ENCODE assay signal across 21 cellular contexts in genomic region chr2:31227711-31228125, GRCh38. TPM values are rescaled to one million over a fixed set of nuclear protein-coding genes. Genes with fewer than 3 reads are reported as not detected.
A peak's percentile ranks its signal among the peaks of the same experiment; 100 is the strongest.
DNase-seq lines count a peak whose midpoint lies in the region; ATAC-seq, FAIRE-seq and TF ChIP-seq lines count a peak whose summit lies in the region.
"Had no signal": no experiment of that assay in that cellular context is flagged by ENCODE, and none has a peak within 500 bp of the region (broad histone marks: within the 10 kb centered on the region; RNA-seq: fewer than 3 reads in every experiment).

No MANE protein-coding gene starts in this region.

- H3K4me3 ChIP-seq in RWPE2 (ENCODE audit: severe bottlenecking) (no peak overlapping the region), right atrium auricular region (no peak overlapping the region), vagina (no peak overlapping the region), small intestine (ENCODE audit: low read depth in 1 of 2, low read length in 2 of 2) (no peak overlapping the region)
- H3K4me3 ChIP-seq: cardiac muscle cell, neural progenitor cell, SK-N-MC, transverse colon had no signal

- H3K36me3 ChIP-seq in RWPE2 (ENCODE audit: low read depth) (no peaks in the 10 kb centered on the region), right atrium auricular region (no peaks in the 10 kb centered on the region), vagina (no peaks in the 10 kb centered on the region), small intestine (ENCODE audit: control insufficient read depth in 2 of 2, insufficient read depth in 2 of 2, low read length in 2 of 2) (no peaks in the 10 kb centered on the region)
- H3K36me3 ChIP-seq: cardiac muscle cell, neural progenitor cell, transverse colon had no signal

- FAIRE-seq in small intestine (lab: Jason Lieb, UNC): no peak
- FAIRE-seq: frontal cortex, G401.6 had no signal

- H3K4me1 ChIP-seq in RWPE2 (ENCODE audit: insufficient read depth, poor library complexity, severe bottlenecking) (peaks cover 5% of the 10 kb centered on the region), right atrium auricular region (no peaks in the 10 kb centered on the region), vagina (peaks cover 8% of the 10 kb centered on the region), small intestine (ENCODE audit: control insufficient read depth in 2 of 2, insufficient read depth in 1 of 2, low read depth in 1 of 2, low read length in 1 of 2) (no peaks in the 10 kb centered on the region)
- H3K4me1 ChIP-seq: neural progenitor cell, transverse colon had no signal

- no peaks in the 10 kb centered on the region for H3K36me3 Mint-ChIP-seq in activated naive CD4-positive, alpha-beta T cell treated with anti-CD3 and anti-CD28 coated beads, Interleukin-2, amount 10 ng/mL, durations not matched to agents 7 days and 5 days
- H3K36me3 Mint-ChIP-seq: neural progenitor cell had no signal

- no peak for TF ChIP-seq POLR2A in vagina (IDR thresholded peaks at IDR 0.05)

- H3K27ac ChIP-seq in RWPE2 (ENCODE audit: poor library complexity, severe bottlenecking): no peak overlapping the region
- peak overlapping the region in 1 of 2 donors; percentile 10 for H3K27ac ChIP-seq in right atrium auricular region
- H3K27ac ChIP-seq in vagina: no peak overlapping the region
- no peak overlapping the region for H3K27ac ChIP-seq in small intestine (ENCODE audit: low read depth in 1 of 2, low read length in 1 of 2)
- H3K27ac ChIP-seq: cardiac muscle cell, neural progenitor cell, SK-N-MC, transverse colon had no signal

- H3K27me3 Mint-ChIP-seq in stimulated activated naive CD8-positive, alpha-beta T cell treated with anti-CD3 and anti-CD28 coated beads, Interleukin-15, amount 100 ng/mL, for 72 hours: peaks cover 41% of the 10 kb centered on the region
- peaks cover 12% of the 10 kb centered on the region for H3K27me3 Mint-ChIP-seq in activated naive CD4-positive, alpha-beta T cell treated with anti-CD3 and anti-CD28 coated beads, Interleukin-2, amount 10 ng/mL, durations not matched to agents 7 days and 5 days

- no peak for DNase-seq in stimulated activated naive CD8-positive, alpha-beta T cell treated with anti-CD3 and anti-CD28 coated beads, Interleukin-15, Interleukin-2, amounts not matched to agents 100 U/mL and 50 U/mL, for 24 hours
- no peak for DNase-seq in stimulated activated naive CD8-positive, alpha-beta T cell treated with anti-CD3 and anti-CD28 coated beads, Interleukin-15, amount 100 ng/mL, for 72 hours
- DNase-seq in RWPE2 (ENCODE audit: low spot score): no peak
- DNase-seq in right atrium auricular region (ENCODE audit: low spot score): peak; percentile 40
- peak; percentile 56 to 79 for DNase-seq in vagina (ENCODE audit: extremely low spot score in 2 of 2)
- no peak for DNase-seq in activated CD4-positive, alpha-beta T cell treated with anti-CD3 and anti-CD28 coated beads for 1 hour
- no peak for DNase-seq in activated naive CD4-positive, alpha-beta T cell treated with anti-CD3 and anti-CD28 coated beads, Interleukin-2, amount 10 ng/mL, durations not matched to agents 7 days and 5 days
- no peak for DNase-seq in small intestine
- DNase-seq: activated T-cell treated with anti-CD3 and anti-CD28 coated beads, Interleukin-2, amount 50 U/mL, for 4 hours; effector CD8-positive, alpha-beta T cell; HCEC 1CT; NCI-H146; NCI-H510A; stimulated activated CD4-positive, alpha-beta T cell treated with anti-CD3 and anti-CD28 coated beads, Interleukin-2, amount 100 ng/mL, for 48 hours; stimulated activated CD8-positive, alpha-beta memory T cell treated with anti-CD3 and anti-CD28 coated beads, Interleukin-4, amount 100 ng/mL, for 48 hours; transverse colon had no signal

- CTCF ChIA-PET in activated naive CD4-positive, alpha-beta T cell treated with anti-CD3 and anti-CD28 coated beads, Interleukin-2, amount 10 ng/mL, durations not matched to agents 7 days and 5 days (lab: Charles Lee): no interaction called here

- H3K27me3 ChIP-seq in RWPE2 (ENCODE audit: insufficient read depth, poor library complexity, severe bottlenecking) (no peaks in the 10 kb centered on the region), right atrium auricular region (no peaks in the 10 kb centered on the region), vagina (no peaks in the 10 kb centered on the region), small intestine (ENCODE audit: control insufficient read depth in 2 of 2, insufficient read depth in 2 of 2, low read length in 2 of 2) (no peaks in the 10 kb centered on the region)
- H3K27me3 ChIP-seq: cardiac muscle cell, neural progenitor cell had no signal

- no peak overlapping the region for H3K27ac Mint-ChIP-seq in stimulated activated naive CD8-positive, alpha-beta T cell treated with anti-CD3 and anti-CD28 coated beads, Interleukin-15, amount 100 ng/mL, for 72 hours
- no peak overlapping the region for H3K27ac Mint-ChIP-seq in activated naive CD4-positive, alpha-beta T cell treated with anti-CD3 and anti-CD28 coated beads, Interleukin-2, amount 10 ng/mL, durations not matched to agents 7 days and 5 days
- H3K27ac Mint-ChIP-seq: neural progenitor cell had no signal

- no peak overlapping the region for H3K4me3 Mint-ChIP-seq in stimulated activated naive CD8-positive, alpha-beta T cell treated with anti-CD3 and anti-CD28 coated beads, Interleukin-15, amount 100 ng/mL, for 72 hours
- no peak overlapping the region for H3K4me3 Mint-ChIP-seq in activated naive CD4-positive, alpha-beta T cell treated with anti-CD3 and anti-CD28 coated beads, Interleukin-2, amount 10 ng/mL, durations not matched to agents 7 days and 5 days
- H3K4me3 Mint-ChIP-seq: activated T-cell treated with anti-CD3 and anti-CD28 coated beads, Interleukin-2, amount 50 U/mL, for 4 hours; neural progenitor cell had no signal

- H3K9me3 Mint-ChIP-seq in stimulated activated naive CD8-positive, alpha-beta T cell treated with anti-CD3 and anti-CD28 coated beads, Interleukin-15, amount 100 ng/mL, for 72 hours: no peaks in the 10 kb centered on the region
- H3K9me3 Mint-ChIP-seq in activated naive CD4-positive, alpha-beta T cell treated with anti-CD3 and anti-CD28 coated beads, Interleukin-2, amount 10 ng/mL, durations not matched to agents 7 days and 5 days: no peaks in the 10 kb centered on the region
- H3K9me3 Mint-ChIP-seq: activated T-cell treated with anti-CD3 and anti-CD28 coated beads, Interleukin-2, amount 50 U/mL, for 4 hours; neural progenitor cell had no signal

- TF ChIP-seq CTCF in RWPE2 (IDR thresholded peaks at IDR 0.05; ENCODE audit: poor library complexity, severe bottlenecking): no peak
- no peak for TF ChIP-seq CTCF in right atrium auricular region (IDR thresholded peaks at IDR 0.05)
- TF ChIP-seq CTCF in vagina (IDR thresholded peaks at IDR 0.05): no peak

- peak; percentile 14 for ATAC-seq in stimulated activated naive CD8-positive, alpha-beta T cell treated with anti-CD3 and anti-CD28 coated beads, Interleukin-15, Interleukin-2, amounts not matched to agents 100 U/mL and 50 U/mL, for 24 hours
- ATAC-seq in stimulated activated naive CD8-positive, alpha-beta T cell treated with anti-CD3 and anti-CD28 coated beads, Interleukin-15, amount 100 ng/mL, for 72 hours: no peak
- ATAC-seq in RWPE2 (ENCODE audit: low read depth): peak; percentile 65; the same call in 2 of the 3 replicates
- ATAC-seq: activated T-cell treated with anti-CD3 and anti-CD28 coated beads, Interleukin-2, amount 50 U/mL, for 4 hours had no signal

- peaks cover under 1% of the 10 kb centered on the region for H3K4me1 Mint-ChIP-seq in stimulated activated naive CD8-positive, alpha-beta T cell treated with anti-CD3 and anti-CD28 coated beads, Interleukin-15, amount 100 ng/mL, for 72 hours
- no peaks in the 10 kb centered on the region for H3K4me1 Mint-ChIP-seq in activated naive CD4-positive, alpha-beta T cell treated with anti-CD3 and anti-CD28 coated beads, Interleukin-2, amount 10 ng/mL, durations not matched to agents 7 days and 5 days

- 77 to 85% (median 84%) methylated on average over 10 of the region's 10 CpGs for WGBS in small intestine, 3 donors

- H3K9me3 ChIP-seq in RWPE2 (ENCODE audit: severe bottlenecking) (no peaks in the 10 kb centered on the region), right atrium auricular region (no peaks in the 10 kb centered on the region), vagina (no peaks in the 10 kb centered on the region), small intestine (ENCODE audit: control insufficient read depth, low read depth) (no peaks in the 10 kb centered on the region)
- H3K9me3 ChIP-seq: transverse colon had no signal

- intact Hi-C loops in vagina (cut with DNase I): no loop called here

RNA-seq across cellular contexts. Expression of gene EHD3, which starts 6.2 kb away (rescaled TPM):
- total RNA-seq in right atrium auricular region (10 to 100 TPM; 10.6 to 12.5 TPM), vagina (10.3 TPM)
- 1 to 10 TPM in 2 of 3 donors, under 1 TPM in 1; 0.22 to 2.7 (median 1.1) TPM for polyA plus RNA-seq in small intestine

RNA-seq across cellular contexts. Expression of gene CAPN14, which starts 10.4 kb away (rescaled TPM):
- total RNA-seq in right atrium auricular region (under 1 TPM; 0.16 to 0.22 TPM), vagina (4.7 TPM)
- polyA plus RNA-seq in small intestine: under 1 TPM in 1 of 3 donors, not detected in 2; 0.06 TPM
- polyA plus RNA-seq: cardiac muscle cell had no signal

Comparison
In these comparisons a context has a peak if more than half of its experiments do, and no peak if none do; other contexts are left out.
1. DNase-seq: peak in right atrium auricular region (single experiment) and vagina (2 of 2); none in stimulated activated naive CD8-positive, alpha-beta T cell treated with anti-CD3 and anti-CD28 coated beads, Interleukin-15, Interleukin-2, amounts not matched to agents 100 U/mL and 50 U/mL, for 24 hours (single experiment), stimulated activated naive CD8-positive, alpha-beta T cell treated with anti-CD3 and anti-CD28 coated beads, Interleukin-15, amount 100 ng/mL, for 72 hours (0 of 2), RWPE2 (single experiment), activated CD4-positive, alpha-beta T cell treated with anti-CD3 and anti-CD28 coated beads for 1 hour (single experiment), activated naive CD4-positive, alpha-beta T cell treated with anti-CD3 and anti-CD28 coated beads, Interleukin-2, amount 10 ng/mL, durations not matched to agents 7 days and 5 days (single experiment) and small intestine (single experiment).